11 cellular contexts compared by ENCODE assay signal in the genomic region with DNA sequence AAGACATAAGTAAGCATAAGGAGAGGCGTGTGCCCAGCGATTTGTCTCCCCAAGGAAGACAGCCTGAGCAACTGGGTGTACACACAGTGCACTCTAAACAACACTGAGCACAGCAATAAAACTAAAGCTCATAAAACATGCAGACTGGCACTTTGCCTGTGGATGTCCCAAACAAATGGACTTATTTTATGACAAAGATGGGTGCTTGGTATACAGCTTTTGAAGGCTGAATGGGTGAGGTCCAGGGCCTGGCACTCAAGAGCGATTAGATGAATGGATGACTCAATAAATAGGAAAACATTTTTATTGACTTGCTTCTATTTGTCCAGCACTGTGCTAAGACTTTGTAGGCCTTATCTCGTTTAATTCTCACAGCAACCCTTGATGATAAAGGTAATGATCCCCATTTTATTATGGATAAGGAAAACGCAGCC. TPM values are rescaled to one million over a fixed set of nuclear protein-coding genes. Genes with fewer than 3 reads are reported as not detected.
DNase-seq lines count a peak whose midpoint lies in the region; ATAC-seq and TF ChIP-seq lines count a peak whose summit lies in the region.
"Had no signal": no experiment of that assay in that cellular context is flagged by ENCODE, and none has a peak within 500 bp of the region (broad histone marks: within the 10 kb centered on the region; RNA-seq: fewer than 3 reads in every experiment).

No MANE protein-coding gene starts in this region.

- H3K4me1 Mint-ChIP-seq in T-helper 2 cell treated with Interferon-gamma antibody and Interleukin-4, amounts not matched to agents 5 μg/mL and 100 μg/mL, for 36 hours (ENCODE audit: low read depth), result peaks cover 5% of the 10 kb centered on the region
- H3K4me1 Mint-ChIP-seq: activated naive CD8-positive, alpha-beta T cell treated with anti-CD3 and anti-CD28 coated beads, Interleukin-2, amount 50 U/mL, for 24 hours had no signal

- peaks cover 44% of the 10 kb centered on the region for H3K4me1 ChIP-seq in muscle layer of colon (ENCODE audit: insufficient read depth, low read length)
- peaks cover 29% of the 10 kb centered on the region for H3K4me1 ChIP-seq in upper lobe of right lung

- no peaks in the 10 kb centered on the region for H3K27me3 ChIP-seq in muscle layer of colon (ENCODE audit: control insufficient read depth in 1 of 2, insufficient read depth in 2 of 2, low read length in 2 of 2)
- H3K27me3 ChIP-seq in upper lobe of right lung, result no peaks in the 10 kb centered on the region

- no peaks in the 10 kb centered on the region for H3K9me3 Mint-ChIP-seq in T-helper 2 cell treated with Interferon-gamma antibody and Interleukin-4, amounts not matched to agents 5 μg/mL and 100 μg/mL, for 36 hours
- H3K9me3 Mint-ChIP-seq: activated naive CD8-positive, alpha-beta T cell treated with anti-CD3 and anti-CD28 coated beads, Interleukin-2, amount 50 U/mL, for 24 hours had no signal

- no peak overlapping the region for H3K9ac ChIP-seq in muscle layer of colon (ENCODE audit: low read length)

- no peak overlapping the region for H3K27ac Mint-ChIP-seq in T-helper 2 cell treated with Interferon-gamma antibody and Interleukin-4, amounts not matched to agents 5 μg/mL and 100 μg/mL, for 36 hours
- H3K27ac Mint-ChIP-seq: activated naive CD8-positive, alpha-beta T cell treated with anti-CD3 and anti-CD28 coated beads, Interleukin-2, amount 50 U/mL, for 24 hours had no signal

- ATAC-seq in upper lobe of right lung (no peak), HG03571 (IDR thresholded peaks at IDR 0.05; ENCODE audit: unreplicated experiment) (no peak)
- ATAC-seq: activated naive CD8-positive, alpha-beta T cell treated with anti-CD3 and anti-CD28 coated beads, Interleukin-2, amount 50 U/mL, for 24 hours had no signal

- TF ChIP-seq CTCF in coronary artery (IDR thresholded peaks at IDR 0.05) (no peak), upper lobe of right lung (IDR thresholded peaks at IDR 0.05) (no peak)

- H3K9me3 ChIP-seq in muscle layer of colon (ENCODE audit: low read length) (no peaks in the 10 kb centered on the region), upper lobe of right lung (no peaks in the 10 kb centered on the region)

- H3K4me3 ChIP-seq in coronary artery, result peak overlapping the region; percentile 7
- no peak overlapping the region for H3K4me3 ChIP-seq in muscle layer of colon (ENCODE audit: low read depth in 1 of 2, low read length in 2 of 2)
- H3K4me3 ChIP-seq in upper lobe of right lung, result no peak overlapping the region

- H3K36me3 ChIP-seq in muscle layer of colon (ENCODE audit: insufficient read depth, low read length) (no peaks in the 10 kb centered on the region), upper lobe of right lung (no peaks in the 10 kb centered on the region)

- intact Hi-C loops in upper lobe of right lung (cut with DNase I), result loop anchor here (10.0 kb wide), 1 partner anchor 65 kb away; no protein-coding TSS in a partner anchor

- H3K27ac ChIP-seq in coronary artery, result peak overlapping the region; percentile 25 to 78
- peak overlapping the region; percentile 77 for H3K27ac ChIP-seq in muscle layer of colon (ENCODE audit: low read depth, low read length)
- H3K27ac ChIP-seq in upper lobe of right lung, result peak overlapping the region; percentile 36

- peak; percentile 1 for DNase-seq in NCI-H2196 (lab: John Stamatoyannopoulos, UW; ENCODE audit: unreplicated experiment)
- DNase-seq in NCI-H2196 treated with DMSO at 0.1 percent for 48 hours (lab: John Stamatoyannopoulos, UW; ENCODE audit: unreplicated experiment), result no peak
- DNase-seq in coronary artery (ENCODE audit: low spot score), result peak; percentile 43
- DNase-seq in upper lobe of right lung, result no peak
- DNase-seq in T-helper 2 cell treated with Interferon-gamma antibody and Interleukin-4, amounts not matched to agents 5 μg/mL and 100 μg/mL, for 36 hours (ENCODE audit: low spot score), result no peak
- no peak for DNase-seq in amygdala (lab: John Stamatoyannopoulos, UW)
- DNase-seq: activated naive CD8-positive, alpha-beta T cell treated with anti-CD3 and anti-CD28 coated beads, Interleukin-2, amount 50 U/mL, for 24 hours; stimulated activated CD4-positive, alpha-beta T cell treated with anti-CD3 and anti-CD28 coated beads, Interleukin-4, amount 100 ng/mL, for 24 hours; T-helper 2 cell had no signal

- H3K36me3 Mint-ChIP-seq in T-helper 2 cell treated with Interferon-gamma antibody and Interleukin-4, amounts not matched to agents 5 μg/mL and 100 μg/mL, for 36 hours (ENCODE audit: low read depth), result no peaks in the 10 kb centered on the region

- peaks cover 27% of the 10 kb centered on the region for H3K27me3 Mint-ChIP-seq in T-helper 2 cell treated with Interferon-gamma antibody and Interleukin-4, amounts not matched to agents 5 μg/mL and 100 μg/mL, for 36 hours (ENCODE audit: low read depth)

- H3K4me3 Mint-ChIP-seq in T-helper 2 cell treated with Interferon-gamma antibody and Interleukin-4, amounts not matched to agents 5 μg/mL and 100 μg/mL, for 36 hours, result no peak overlapping the region
- H3K4me3 Mint-ChIP-seq: activated naive CD8-positive, alpha-beta T cell treated with anti-CD3 and anti-CD28 coated beads, Interleukin-2, amount 50 U/mL, for 24 hours had no signal

RNA-seq across cellular contexts. Expression of gene LGMN, which starts 28.5 kb away (rescaled TPM):
- total RNA-seq in upper lobe of right lung, result 140 TPM

Comparison
In these comparisons a context has a peak if more than half of its experiments do, and no peak if none do; other contexts are left out.
1. DNase-seq: peak in NCI-H2196 (single experiment) and coronary artery (single experiment); none in NCI-H2196 treated with DMSO at 0.1 percent for 48 hours (single experiment), upper lobe of right lung (single experiment), T-helper 2 cell treated with Interferon-gamma antibody and Interleukin-4, amounts not matched to agents 5 μg/mL and 100 μg/mL, for 36 hours (single experiment) and amygdala (0 of 56).
2. Peak in every context shown above with its lines, with median percentiles within 50 percentile points of each other: H3K27ac ChIP-seq.